Comparison of ENCODE assay signal across 8 cellular contexts in the genomic region with DNA sequence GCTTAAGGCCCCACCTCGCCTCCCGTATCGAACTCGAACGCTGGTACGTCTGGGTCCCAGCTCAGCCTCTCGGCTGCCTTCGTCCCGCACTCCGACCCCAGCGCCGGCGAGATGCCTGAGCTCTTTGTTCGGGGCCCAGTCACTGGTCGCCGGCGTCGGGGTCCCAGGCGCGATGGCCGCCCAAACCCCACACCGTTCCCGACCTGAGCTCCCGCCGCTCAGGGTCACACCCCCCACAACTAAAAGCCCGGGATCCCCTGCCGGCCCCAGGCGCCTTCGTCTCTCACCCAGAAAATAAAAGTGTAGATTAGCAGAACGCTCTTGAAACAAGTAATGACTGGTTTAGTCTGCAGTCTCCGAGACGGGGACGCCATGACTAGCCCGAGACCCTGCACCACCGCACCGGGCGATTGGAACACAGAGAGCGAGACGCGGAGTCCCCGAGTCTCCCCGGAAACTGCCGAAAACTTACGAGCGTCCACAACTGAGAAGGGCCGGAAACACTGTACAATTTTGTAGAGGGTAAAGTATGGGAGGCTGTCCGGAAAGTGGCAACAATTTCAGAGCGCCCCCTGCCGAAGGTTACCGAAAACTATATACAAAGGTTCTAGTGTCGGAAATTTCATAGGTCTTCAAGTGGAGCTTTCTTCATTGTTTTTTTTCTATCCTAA.
DNase-seq lines count a peak whose midpoint lies in the region; ATAC-seq and TF ChIP-seq lines count a peak whose summit lies in the region.

A gene with protein sequence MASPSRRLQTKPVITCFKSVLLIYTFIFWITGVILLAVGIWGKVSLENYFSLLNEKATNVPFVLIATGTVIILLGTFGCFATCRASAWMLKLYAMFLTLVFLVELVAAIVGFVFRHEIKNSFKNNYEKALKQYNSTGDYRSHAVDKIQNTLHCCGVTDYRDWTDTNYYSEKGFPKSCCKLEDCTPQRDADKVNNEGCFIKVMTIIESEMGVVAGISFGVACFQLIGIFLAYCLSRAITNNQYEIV (minus strand): TSS at position 486 of the 671 bp plus-strand sequence. CDS start 112 bp downstream, at position 374.

- DNase-seq in NCI-H526 (lab: John Stamatoyannopoulos, UW) (peak; percentile 82 to 91), activated T-cell treated with anti-CD3 and anti-CD28 coated beads for 24 hours (ENCODE audit: low read depth) (peak; percentile 66), erythroblast (lab: John Stamatoyannopoulos, UW) (peak; percentile 86 to 87), middle frontal gyrus (ENCODE audit: extremely low spot score, low spot score) (peak; percentile 56)
- DNase-seq in stimulated activated CD8-positive, alpha-beta memory T cell treated with anti-CD3 and anti-CD28 coated beads, Interleukin-15, amount 100 ng/mL, for 48 hours (ENCODE audit: low read depth in 2 of 2), result peak; percentile 28 to 52

- ATAC-seq in GM18858 (IDR thresholded peaks at IDR 0.05; ENCODE audit: unreplicated experiment) (peak; percentile 93), HG03135 (IDR thresholded peaks at IDR 0.05; ENCODE audit: unreplicated experiment) (peak; percentile 86), HG02588 (IDR thresholded peaks at IDR 0.05; ENCODE audit: unreplicated experiment) (no peak)

- TF ChIP-seq POLR2A in erythroblast (IDR thresholded peaks at IDR 0.05; ENCODE audit: low read length), result no peak
